Comparison of ENCODE assay signal across 8 cellular contexts in genomic region chr22:23767303-23767672, GRCh38. TPM values are rescaled to one million over a fixed set of nuclear protein-coding genes. Genes with fewer than 3 reads are reported as not detected.
DNase-seq lines count a peak whose midpoint lies in the region; ATAC-seq and TF ChIP-seq lines count a peak whose summit lies in the region.

No MANE protein-coding gene starts in this region.

- peaks cover 37% of the 10 kb centered on the region for H3K4me1 ChIP-seq in DND-41 (ENCODE audit: insufficient read depth, low read length)
- H3K4me1 ChIP-seq in parathyroid adenoma, result no peaks in the 10 kb centered on the region

- H3K9me3 Mint-ChIP-seq in T-cell, result no peaks in the 10 kb centered on the region

- peaks cover 43 to 65% (median 50%) of the 10 kb centered on the region in 3 donors for H3K4me1 Mint-ChIP-seq in T-cell

- H3K9me3 ChIP-seq in DND-41 (ENCODE audit: insufficient read depth, low read length, severe bottlenecking) (no peaks in the 10 kb centered on the region), parathyroid adenoma (ENCODE audit: control insufficient read depth, low read length) (no peaks in the 10 kb centered on the region)

- no peaks in the 10 kb centered on the region for H3K27me3 ChIP-seq in DND-41 (ENCODE audit: insufficient read depth, low read length, poor library complexity)
- no peaks in the 10 kb centered on the region for H3K27me3 ChIP-seq in parathyroid adenoma (ENCODE audit: control insufficient read depth, insufficient read depth, low read length)

- H3K4me3 Mint-ChIP-seq in T-cell, result peak overlapping the region; percentile 72 to 82 (median 78)

- H3K36me3 ChIP-seq in DND-41 (ENCODE audit: insufficient read depth, low read length) (no peaks in the 10 kb centered on the region; the same call in 1 of the 2 replicates), parathyroid adenoma (ENCODE audit: control insufficient read depth, insufficient read depth, low read length) (no peaks in the 10 kb centered on the region)

- H3K27ac ChIP-seq in DND-41 (ENCODE audit: low read length) (peak overlapping the region; percentile 50; the same call in 1 of the 2 replicates), parathyroid adenoma (peak overlapping the region; percentile 88)

- H3K27me3 Mint-ChIP-seq in T-cell, result no peaks in the 10 kb centered on the region

- TF ChIP-seq CTCF in DND-41 (IDR thresholded peaks at IDR 0.05; ENCODE audit: borderline replicate concordance, extremely low read depth, low read length, poor library complexity, severe bottlenecking), result no peak
- no peak for TF ChIP-seq CTCF in fibroblast of villous mesenchyme (IDR thresholded peaks at IDR 0.05; ENCODE audit: insufficient read depth, low read depth, low read length)
- no peak for TF ChIP-seq CTCF in parathyroid adenoma (IDR thresholded peaks at IDR 0.05)

- H3K4me2 ChIP-seq in DND-41 (ENCODE audit: insufficient read depth, low read length) (peak overlapping the region; percentile 91), parathyroid adenoma (ENCODE audit: low read length) (peak overlapping the region; percentile 100)

- H3K4me3 ChIP-seq in DND-41 (ENCODE audit: low read depth in 1 of 2, low read length in 2 of 2) (peak overlapping the region; percentile 27 to 89; a peak in 3 of 4 replicates), fibroblast of villous mesenchyme (ENCODE audit: low read depth, low read length) (peak overlapping the region; percentile 73), parathyroid adenoma (ENCODE audit: low read depth, low read length) (peak overlapping the region; percentile 77)

- DNase-seq in DND-41, result no peak
- DNase-seq in T-cell, result no peak
- no peak for DNase-seq in fibroblast of villous mesenchyme (ENCODE audit: low read depth)
- DNase-seq in DMS79 (lab: John Stamatoyannopoulos, UW), result no peak
- DNase-seq in cortex of kidney (lab: John Stamatoyannopoulos, UW), result no peak
- DNase-seq in glomerular visceral epithelial cell (ENCODE audit: extremely low spot score), result no peak

- no peaks in the 10 kb centered on the region for H3K79me2 ChIP-seq in DND-41 (ENCODE audit: insufficient read depth, low read length)
- H3K79me2 ChIP-seq in parathyroid adenoma, result peaks cover 3% of the 10 kb centered on the region

- H3K9ac ChIP-seq in DND-41 (ENCODE audit: low read depth, low read length) (peak overlapping the region; percentile 64), parathyroid adenoma (no peak overlapping the region)

- H3K27ac Mint-ChIP-seq in T-cell, result peak overlapping the region in 1 of 2 donors; percentile 64

- H2AFZ ChIP-seq in DND-41 (ENCODE audit: low read depth, low read length) (peak overlapping the region; percentile 87), parathyroid adenoma (peak overlapping the region; percentile 93)

- H3K36me3 Mint-ChIP-seq in T-cell, result no peaks in the 10 kb centered on the region

- CTCF ChIA-PET in T-cell (lab: Charles Lee), result interaction anchor here (0.5 to 1.2 kb wide), 6 partner anchors 10 to 128 kb away, joined by 3 to 7 read pairs (median 4); partner anchors contain the start of gene ZNF70 (in 1 of the 2)

- POLR2A ChIA-PET in T-cell (lab: Charles Lee), result no interaction called here

- no peaks in the 10 kb centered on the region for H4K20me1 ChIP-seq in DND-41 (ENCODE audit: insufficient read depth, low read length)

- ATAC-seq in DND-41 (ENCODE audit: insufficient read depth, low read depth), result no peak; the same call in 2 of the 3 replicates
- no peak for ATAC-seq in T-cell (replicated peaks in 1 of 4)
- ATAC-seq in HG03457 (IDR thresholded peaks at IDR 0.05; ENCODE audit: unreplicated experiment), result no peak

RNA-seq across cellular contexts. Expression of gene CHCHD10, which starts 0.5 kb away (rescaled TPM):
- total RNA-seq in T-cell, result 10 to 100 TPM; 26.1 to 66.3 (median 63.2) TPM
- total RNA-seq in fibroblast of villous mesenchyme, result 3.9 and 6.1 TPM in 2 replicates

RNA-seq across cellular contexts. Expression of gene C22orf15, which starts 4.5 kb away (rescaled TPM):
- 1 to 10 TPM in 4 of 5 donors, under 1 TPM in 1; 0.58 to 2.2 (median 1.9) TPM for total RNA-seq in T-cell
- 0.43 and 1.6 TPM in 2 replicates for total RNA-seq in fibroblast of villous mesenchyme

RNA-seq across cellular contexts. Expression of gene MMP11, which starts 5.4 kb away (rescaled TPM):
- total RNA-seq in T-cell, result 1 to 10 TPM; 1.6 to 5.3 (median 2.5) TPM
- 16.0 and 93.1 TPM in 2 replicates for total RNA-seq in fibroblast of villous mesenchyme

RNA-seq across cellular contexts. Expression of gene VPREB3, which starts 13.1 kb away (rescaled TPM):
- total RNA-seq in T-cell (1 to 10 TPM in 4 of 5 donors, not detected in 1; 1.5 to 2.6 (median 1.7) TPM), fibroblast of villous mesenchyme (not detected in 2 replicates)

RNA-seq across cellular contexts. Expression of gene ZNF70, which starts 16.4 kb away (rescaled TPM):
- 1 to 10 TPM; 3.2 to 6.4 (median 5.8) TPM for total RNA-seq in T-cell
- 7.8 and 8.4 TPM in 2 replicates for total RNA-seq in fibroblast of villous mesenchyme
